In the genomic region with DNA sequence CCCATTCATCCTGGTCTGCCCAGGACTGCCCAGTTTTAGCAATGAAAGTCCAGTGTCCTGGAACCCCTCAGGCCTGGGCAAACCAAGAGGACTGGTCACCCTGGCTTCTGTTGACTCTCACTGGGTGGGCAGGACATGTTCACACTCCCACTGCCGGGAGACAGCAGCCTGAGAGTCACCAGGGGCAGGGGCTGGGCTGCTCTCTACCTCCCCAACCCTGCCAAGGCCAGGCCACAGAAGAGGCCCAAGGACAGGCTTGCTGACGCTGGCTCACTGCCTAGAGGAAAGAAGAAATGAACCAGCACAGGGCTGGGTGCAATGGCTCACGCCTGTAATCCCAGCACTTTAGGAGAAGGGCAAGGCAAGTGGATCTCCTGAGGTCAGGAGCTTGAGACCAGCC, we compare ENCODE assay signal across 1 cellular context.
A peak's percentile ranks its signal among the peaks of the same experiment; 100 is the strongest.
TF ChIP-seq lines count a peak whose summit lies in the region.

No MANE protein-coding gene starts in this region.

TF ChIP-seq in HepG2, 621 proteins besides CTCF, POLR2A, EP300 and RAD21 (continued from another document and continues in another):
- TF ChIP-seq, protein P1, sequence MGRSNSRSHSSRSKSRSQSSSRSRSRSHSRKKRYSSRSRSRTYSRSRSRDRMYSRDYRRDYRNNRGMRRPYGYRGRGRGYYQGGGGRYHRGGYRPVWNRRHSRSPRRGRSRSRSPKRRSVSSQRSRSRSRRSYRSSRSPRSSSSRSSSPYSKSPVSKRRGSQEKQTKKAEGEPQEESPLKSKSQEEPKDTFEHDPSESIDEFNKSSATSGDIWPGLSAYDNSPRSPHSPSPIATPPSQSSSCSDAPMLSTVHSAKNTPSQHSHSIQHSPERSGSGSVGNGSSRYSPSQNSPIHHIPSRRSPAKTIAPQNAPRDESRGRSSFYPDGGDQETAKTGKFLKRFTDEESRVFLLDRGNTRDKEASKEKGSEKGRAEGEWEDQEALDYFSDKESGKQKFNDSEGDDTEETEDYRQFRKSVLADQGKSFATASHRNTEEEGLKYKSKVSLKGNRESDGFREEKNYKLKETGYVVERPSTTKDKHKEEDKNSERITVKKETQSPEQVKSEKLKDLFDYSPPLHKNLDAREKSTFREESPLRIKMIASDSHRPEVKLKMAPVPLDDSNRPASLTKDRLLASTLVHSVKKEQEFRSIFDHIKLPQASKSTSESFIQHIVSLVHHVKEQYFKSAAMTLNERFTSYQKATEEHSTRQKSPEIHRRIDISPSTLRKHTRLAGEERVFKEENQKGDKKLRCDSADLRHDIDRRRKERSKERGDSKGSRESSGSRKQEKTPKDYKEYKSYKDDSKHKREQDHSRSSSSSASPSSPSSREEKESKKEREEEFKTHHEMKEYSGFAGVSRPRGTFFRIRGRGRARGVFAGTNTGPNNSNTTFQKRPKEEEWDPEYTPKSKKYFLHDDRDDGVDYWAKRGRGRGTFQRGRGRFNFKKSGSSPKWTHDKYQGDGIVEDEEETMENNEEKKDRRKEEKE (IDR thresholded peaks at IDR 0.05), result no peak
- no peak for TF ChIP-seq ARHGAP35 (CRISPR knock-in tag; IDR thresholded peaks at IDR 0.05; ENCODE audit: borderline replicate concordance)
- TF ChIP-seq SP4 (CRISPR knock-in tag; IDR thresholded peaks at IDR 0.05), result 0 out of 2 replicates have a peak, but pooled peaks have one; percentile 35
- TF ChIP-seq FOXC1 (CRISPR knock-in tag; IDR thresholded peaks at IDR 0.05; ENCODE audit: borderline replicate concordance), result no peak
- TF ChIP-seq SOX5 (CRISPR knock-in tag; IDR thresholded peaks at IDR 0.05; ENCODE audit: borderline replicate concordance), result no peak
- TF ChIP-seq ZNF350 (CRISPR knock-in tag; IDR thresholded peaks at IDR 0.05; ENCODE audit: borderline replicate concordance, low read depth), result peak; percentile 24; the same call in 1 of the 2 replicates
- TF ChIP-seq ONECUT2 (CRISPR knock-in tag; IDR thresholded peaks at IDR 0.05), result no peak
- no peak for TF ChIP-seq ZNF567 (CRISPR knock-in tag; IDR thresholded peaks at IDR 0.05; ENCODE audit: borderline replicate concordance)
- TF ChIP-seq, protein P2, sequence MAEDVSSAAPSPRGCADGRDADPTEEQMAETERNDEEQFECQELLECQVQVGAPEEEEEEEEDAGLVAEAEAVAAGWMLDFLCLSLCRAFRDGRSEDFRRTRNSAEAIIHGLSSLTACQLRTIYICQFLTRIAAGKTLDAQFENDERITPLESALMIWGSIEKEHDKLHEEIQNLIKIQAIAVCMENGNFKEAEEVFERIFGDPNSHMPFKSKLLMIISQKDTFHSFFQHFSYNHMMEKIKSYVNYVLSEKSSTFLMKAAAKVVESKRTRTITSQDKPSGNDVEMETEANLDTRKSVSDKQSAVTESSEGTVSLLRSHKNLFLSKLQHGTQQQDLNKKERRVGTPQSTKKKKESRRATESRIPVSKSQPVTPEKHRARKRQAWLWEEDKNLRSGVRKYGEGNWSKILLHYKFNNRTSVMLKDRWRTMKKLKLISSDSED (CRISPR knock-in tag; IDR thresholded peaks at IDR 0.05), result no peak
- TF ChIP-seq, protein P3, sequence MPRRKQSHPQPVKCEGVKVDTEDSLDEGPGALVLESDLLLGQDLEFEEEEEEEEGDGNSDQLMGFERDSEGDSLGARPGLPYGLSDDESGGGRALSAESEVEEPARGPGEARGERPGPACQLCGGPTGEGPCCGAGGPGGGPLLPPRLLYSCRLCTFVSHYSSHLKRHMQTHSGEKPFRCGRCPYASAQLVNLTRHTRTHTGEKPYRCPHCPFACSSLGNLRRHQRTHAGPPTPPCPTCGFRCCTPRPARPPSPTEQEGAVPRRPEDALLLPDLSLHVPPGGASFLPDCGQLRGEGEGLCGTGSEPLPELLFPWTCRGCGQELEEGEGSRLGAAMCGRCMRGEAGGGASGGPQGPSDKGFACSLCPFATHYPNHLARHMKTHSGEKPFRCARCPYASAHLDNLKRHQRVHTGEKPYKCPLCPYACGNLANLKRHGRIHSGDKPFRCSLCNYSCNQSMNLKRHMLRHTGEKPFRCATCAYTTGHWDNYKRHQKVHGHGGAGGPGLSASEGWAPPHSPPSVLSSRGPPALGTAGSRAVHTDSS (CRISPR knock-in tag; conservative IDR thresholded peaks at IDR 0.05), result no peak
- TF ChIP-seq CEBPG (CRISPR knock-in tag; IDR thresholded peaks at IDR 0.05), result no peak
- TF ChIP-seq ZNF563 (CRISPR knock-in tag; IDR thresholded peaks at IDR 0.05), result no peak
- TF ChIP-seq THYN1 (CRISPR knock-in tag; IDR thresholded peaks at IDR 0.05; ENCODE audit: borderline replicate concordance, low read depth), result no peak
- TF ChIP-seq HMGA1 (CRISPR knock-in tag; conservative IDR thresholded peaks at IDR 0.05), result no peak
- TF ChIP-seq SP1 (IDR thresholded peaks at IDR 0.05), result no peak
- no peak for TF ChIP-seq SP1 (CRISPR knock-in tag; IDR thresholded peaks at IDR 0.05)
- TF ChIP-seq MEIS1 (CRISPR knock-in tag; IDR thresholded peaks at IDR 0.05; ENCODE audit: borderline replicate concordance), result no peak
- no peak for TF ChIP-seq CBX1 (IDR thresholded peaks at IDR 0.05; ENCODE audit: low read depth)
- no peak for TF ChIP-seq ZNF780A (CRISPR knock-in tag; IDR thresholded peaks at IDR 0.05)
- TF ChIP-seq, protein P4, sequence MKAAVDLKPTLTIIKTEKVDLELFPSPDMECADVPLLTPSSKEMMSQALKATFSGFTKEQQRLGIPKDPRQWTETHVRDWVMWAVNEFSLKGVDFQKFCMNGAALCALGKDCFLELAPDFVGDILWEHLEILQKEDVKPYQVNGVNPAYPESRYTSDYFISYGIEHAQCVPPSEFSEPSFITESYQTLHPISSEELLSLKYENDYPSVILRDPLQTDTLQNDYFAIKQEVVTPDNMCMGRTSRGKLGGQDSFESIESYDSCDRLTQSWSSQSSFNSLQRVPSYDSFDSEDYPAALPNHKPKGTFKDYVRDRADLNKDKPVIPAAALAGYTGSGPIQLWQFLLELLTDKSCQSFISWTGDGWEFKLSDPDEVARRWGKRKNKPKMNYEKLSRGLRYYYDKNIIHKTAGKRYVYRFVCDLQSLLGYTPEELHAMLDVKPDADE (CRISPR knock-in tag; IDR thresholded peaks at IDR 0.05), result no peak
- no peak for TF ChIP-seq ZSCAN25 (CRISPR knock-in tag; IDR thresholded peaks at IDR 0.05)
- TF ChIP-seq ZNF766 (CRISPR knock-in tag; IDR thresholded peaks at IDR 0.05; ENCODE audit: borderline replicate concordance), result no peak
- TF ChIP-seq DNMT1 (CRISPR knock-in tag; IDR thresholded peaks at IDR 0.05), result 0 out of 2 replicates have a peak, but pooled peaks have one; percentile 4
- TF ChIP-seq, protein P5, sequence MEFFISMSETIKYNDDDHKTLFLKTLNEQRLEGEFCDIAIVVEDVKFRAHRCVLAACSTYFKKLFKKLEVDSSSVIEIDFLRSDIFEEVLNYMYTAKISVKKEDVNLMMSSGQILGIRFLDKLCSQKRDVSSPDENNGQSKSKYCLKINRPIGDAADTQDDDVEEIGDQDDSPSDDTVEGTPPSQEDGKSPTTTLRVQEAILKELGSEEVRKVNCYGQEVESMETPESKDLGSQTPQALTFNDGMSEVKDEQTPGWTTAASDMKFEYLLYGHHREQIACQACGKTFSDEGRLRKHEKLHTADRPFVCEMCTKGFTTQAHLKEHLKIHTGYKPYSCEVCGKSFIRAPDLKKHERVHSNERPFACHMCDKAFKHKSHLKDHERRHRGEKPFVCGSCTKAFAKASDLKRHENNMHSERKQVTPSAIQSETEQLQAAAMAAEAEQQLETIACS (CRISPR knock-in tag; IDR thresholded peaks at IDR 0.05), result no peak
- TF ChIP-seq NKX3-1 (CRISPR knock-in tag; IDR thresholded peaks at IDR 0.05), result no peak
- TF ChIP-seq ZNF468 (CRISPR knock-in tag; IDR thresholded peaks at IDR 0.05), result no peak
- no peak for TF ChIP-seq HOXA3 (CRISPR knock-in tag; IDR thresholded peaks at IDR 0.05)
- TF ChIP-seq ZNF720 (CRISPR knock-in tag; IDR thresholded peaks at IDR 0.05), result no peak
- TF ChIP-seq, protein P6, sequence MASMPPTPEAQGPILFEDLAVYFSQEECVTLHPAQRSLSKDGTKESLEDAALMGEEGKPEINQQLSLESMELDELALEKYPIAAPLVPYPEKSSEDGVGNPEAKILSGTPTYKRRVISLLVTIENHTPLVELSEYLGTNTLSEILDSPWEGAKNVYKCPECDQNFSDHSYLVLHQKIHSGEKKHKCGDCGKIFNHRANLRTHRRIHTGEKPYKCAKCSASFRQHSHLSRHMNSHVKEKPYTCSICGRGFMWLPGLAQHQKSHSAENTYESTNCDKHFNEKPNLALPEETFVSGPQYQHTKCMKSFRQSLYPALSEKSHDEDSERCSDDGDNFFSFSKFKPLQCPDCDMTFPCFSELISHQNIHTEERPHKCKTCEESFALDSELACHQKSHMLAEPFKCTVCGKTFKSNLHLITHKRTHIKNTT (CRISPR knock-in tag; IDR thresholded peaks at IDR 0.05), result no peak
- no peak for TF ChIP-seq SMARCC2 (IDR thresholded peaks at IDR 0.05)
- no peak for TF ChIP-seq PAX8 (CRISPR knock-in tag; IDR thresholded peaks at IDR 0.05; ENCODE audit: borderline replicate concordance)
- TF ChIP-seq SRSF4 (IDR thresholded peaks at IDR 0.05; ENCODE audit: low read depth, low read length, poor library complexity, severe bottlenecking), result no peak
- TF ChIP-seq, protein P7, sequence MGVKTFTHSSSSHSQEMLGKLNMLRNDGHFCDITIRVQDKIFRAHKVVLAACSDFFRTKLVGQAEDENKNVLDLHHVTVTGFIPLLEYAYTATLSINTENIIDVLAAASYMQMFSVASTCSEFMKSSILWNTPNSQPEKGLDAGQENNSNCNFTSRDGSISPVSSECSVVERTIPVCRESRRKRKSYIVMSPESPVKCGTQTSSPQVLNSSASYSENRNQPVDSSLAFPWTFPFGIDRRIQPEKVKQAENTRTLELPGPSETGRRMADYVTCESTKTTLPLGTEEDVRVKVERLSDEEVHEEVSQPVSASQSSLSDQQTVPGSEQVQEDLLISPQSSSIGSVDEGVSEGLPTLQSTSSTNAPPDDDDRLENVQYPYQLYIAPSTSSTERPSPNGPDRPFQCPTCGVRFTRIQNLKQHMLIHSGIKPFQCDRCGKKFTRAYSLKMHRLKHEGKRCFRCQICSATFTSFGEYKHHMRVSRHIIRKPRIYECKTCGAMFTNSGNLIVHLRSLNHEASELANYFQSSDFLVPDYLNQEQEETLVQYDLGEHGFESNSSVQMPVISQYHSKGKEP (CRISPR knock-in tag; IDR thresholded peaks at IDR 0.05), result no peak
- TF ChIP-seq ZNF235 (CRISPR knock-in tag; IDR thresholded peaks at IDR 0.05; ENCODE audit: borderline replicate concordance), result no peak
- TF ChIP-seq ZNF7 (CRISPR knock-in tag; IDR thresholded peaks at IDR 0.05), result no peak
- TF ChIP-seq, protein P8, sequence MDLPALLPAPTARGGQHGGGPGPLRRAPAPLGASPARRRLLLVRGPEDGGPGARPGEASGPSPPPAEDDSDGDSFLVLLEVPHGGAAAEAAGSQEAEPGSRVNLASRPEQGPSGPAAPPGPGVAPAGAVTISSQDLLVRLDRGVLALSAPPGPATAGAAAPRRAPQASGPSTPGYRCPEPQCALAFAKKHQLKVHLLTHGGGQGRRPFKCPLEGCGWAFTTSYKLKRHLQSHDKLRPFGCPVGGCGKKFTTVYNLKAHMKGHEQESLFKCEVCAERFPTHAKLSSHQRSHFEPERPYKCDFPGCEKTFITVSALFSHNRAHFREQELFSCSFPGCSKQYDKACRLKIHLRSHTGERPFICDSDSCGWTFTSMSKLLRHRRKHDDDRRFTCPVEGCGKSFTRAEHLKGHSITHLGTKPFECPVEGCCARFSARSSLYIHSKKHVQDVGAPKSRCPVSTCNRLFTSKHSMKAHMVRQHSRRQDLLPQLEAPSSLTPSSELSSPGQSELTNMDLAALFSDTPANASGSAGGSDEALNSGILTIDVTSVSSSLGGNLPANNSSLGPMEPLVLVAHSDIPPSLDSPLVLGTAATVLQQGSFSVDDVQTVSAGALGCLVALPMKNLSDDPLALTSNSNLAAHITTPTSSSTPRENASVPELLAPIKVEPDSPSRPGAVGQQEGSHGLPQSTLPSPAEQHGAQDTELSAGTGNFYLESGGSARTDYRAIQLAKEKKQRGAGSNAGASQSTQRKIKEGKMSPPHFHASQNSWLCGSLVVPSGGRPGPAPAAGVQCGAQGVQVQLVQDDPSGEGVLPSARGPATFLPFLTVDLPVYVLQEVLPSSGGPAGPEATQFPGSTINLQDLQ (CRISPR knock-in tag; IDR thresholded peaks at IDR 0.05), result no peak
- no peak for TF ChIP-seq MEIS2 (CRISPR knock-in tag; IDR thresholded peaks at IDR 0.05)
- TF ChIP-seq, protein P9, sequence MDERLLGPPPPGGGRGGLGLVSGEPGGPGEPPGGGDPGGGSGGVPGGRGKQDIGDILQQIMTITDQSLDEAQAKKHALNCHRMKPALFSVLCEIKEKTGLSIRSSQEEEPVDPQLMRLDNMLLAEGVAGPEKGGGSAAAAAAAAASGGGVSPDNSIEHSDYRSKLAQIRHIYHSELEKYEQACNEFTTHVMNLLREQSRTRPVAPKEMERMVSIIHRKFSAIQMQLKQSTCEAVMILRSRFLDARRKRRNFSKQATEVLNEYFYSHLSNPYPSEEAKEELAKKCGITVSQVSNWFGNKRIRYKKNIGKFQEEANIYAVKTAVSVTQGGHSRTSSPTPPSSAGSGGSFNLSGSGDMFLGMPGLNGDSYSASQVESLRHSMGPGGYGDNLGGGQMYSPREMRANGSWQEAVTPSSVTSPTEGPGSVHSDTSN (CRISPR knock-in tag; IDR thresholded peaks at IDR 0.05), result no peak
- no peak for TF ChIP-seq SNRNP70 (IDR thresholded peaks at IDR 0.05; ENCODE audit: low read depth, low read length)
- no peak for TF ChIP-seq ZNF589 (CRISPR knock-in tag; conservative IDR thresholded peaks at IDR 0.05)
- TF ChIP-seq YY1 (IDR thresholded peaks at IDR 0.05; ENCODE audit: insufficient read depth, insufficient replicate concordance, low read depth, low read length), result no peak
- TF ChIP-seq, protein P10, sequence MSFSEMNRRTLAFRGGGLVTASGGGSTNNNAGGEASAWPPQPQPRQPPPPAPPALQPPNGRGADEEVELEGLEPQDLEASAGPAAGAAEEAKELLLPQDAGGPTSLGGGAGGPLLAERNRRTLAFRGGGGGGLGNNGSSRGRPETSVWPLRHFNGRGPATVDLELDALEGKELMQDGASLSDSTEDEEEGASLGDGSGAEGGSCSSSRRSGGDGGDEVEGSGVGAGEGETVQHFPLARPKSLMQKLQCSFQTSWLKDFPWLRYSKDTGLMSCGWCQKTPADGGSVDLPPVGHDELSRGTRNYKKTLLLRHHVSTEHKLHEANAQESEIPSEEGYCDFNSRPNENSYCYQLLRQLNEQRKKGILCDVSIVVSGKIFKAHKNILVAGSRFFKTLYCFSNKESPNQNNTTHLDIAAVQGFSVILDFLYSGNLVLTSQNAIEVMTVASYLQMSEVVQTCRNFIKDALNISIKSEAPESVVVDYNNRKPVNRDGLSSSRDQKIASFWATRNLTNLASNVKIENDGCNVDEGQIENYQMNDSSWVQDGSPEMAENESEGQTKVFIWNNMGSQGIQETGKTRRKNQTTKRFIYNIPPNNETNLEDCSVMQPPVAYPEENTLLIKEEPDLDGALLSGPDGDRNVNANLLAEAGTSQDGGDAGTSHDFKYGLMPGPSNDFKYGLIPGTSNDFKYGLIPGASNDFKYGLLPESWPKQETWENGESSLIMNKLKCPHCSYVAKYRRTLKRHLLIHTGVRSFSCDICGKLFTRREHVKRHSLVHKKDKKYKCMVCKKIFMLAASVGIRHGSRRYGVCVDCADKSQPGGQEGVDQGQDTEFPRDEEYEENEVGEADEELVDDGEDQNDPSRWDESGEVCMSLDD (CRISPR knock-in tag; IDR thresholded peaks at IDR 0.05; ENCODE audit: borderline replicate concordance), result no peak
- no peak for TF ChIP-seq NFKBIZ (CRISPR knock-in tag; IDR thresholded peaks at IDR 0.05)
- no peak for TF ChIP-seq ZSCAN31 (CRISPR knock-in tag; IDR thresholded peaks at IDR 0.05; ENCODE audit: low read depth)
- TF ChIP-seq ZMYM4 (CRISPR knock-in tag; IDR thresholded peaks at IDR 0.05), result no peak
- TF ChIP-seq AGO1 (IDR thresholded peaks at IDR 0.05; ENCODE audit: low read depth, low read length, poor library complexity, severe bottlenecking), result no peak
- TF ChIP-seq POLR2AphosphoS2 (IDR thresholded peaks at IDR 0.05; ENCODE audit: low read depth, low read length), result no peak
- TF ChIP-seq FOXA1 (IDR thresholded peaks at IDR 0.05), result no peak
- TF ChIP-seq FOXA1 (CRISPR knock-in tag; IDR thresholded peaks at IDR 0.05), result no peak
